In genomic region chr1:85608851-85609250, GRCh38 we compare ENCODE assay signal across 1 cellular context.
TF ChIP-seq lines count a peak whose summit lies in the region.

No MANE protein-coding gene starts in this region.

TF ChIP-seq in A549, 52 proteins besides CTCF, POLR2A, EP300 and RAD21 (continued from another document):
- no peak for TF ChIP-seq BCL3 (IDR thresholded peaks at IDR 0.05)
